ENCODE assay signal across 8 cellular contexts in the genomic region with DNA sequence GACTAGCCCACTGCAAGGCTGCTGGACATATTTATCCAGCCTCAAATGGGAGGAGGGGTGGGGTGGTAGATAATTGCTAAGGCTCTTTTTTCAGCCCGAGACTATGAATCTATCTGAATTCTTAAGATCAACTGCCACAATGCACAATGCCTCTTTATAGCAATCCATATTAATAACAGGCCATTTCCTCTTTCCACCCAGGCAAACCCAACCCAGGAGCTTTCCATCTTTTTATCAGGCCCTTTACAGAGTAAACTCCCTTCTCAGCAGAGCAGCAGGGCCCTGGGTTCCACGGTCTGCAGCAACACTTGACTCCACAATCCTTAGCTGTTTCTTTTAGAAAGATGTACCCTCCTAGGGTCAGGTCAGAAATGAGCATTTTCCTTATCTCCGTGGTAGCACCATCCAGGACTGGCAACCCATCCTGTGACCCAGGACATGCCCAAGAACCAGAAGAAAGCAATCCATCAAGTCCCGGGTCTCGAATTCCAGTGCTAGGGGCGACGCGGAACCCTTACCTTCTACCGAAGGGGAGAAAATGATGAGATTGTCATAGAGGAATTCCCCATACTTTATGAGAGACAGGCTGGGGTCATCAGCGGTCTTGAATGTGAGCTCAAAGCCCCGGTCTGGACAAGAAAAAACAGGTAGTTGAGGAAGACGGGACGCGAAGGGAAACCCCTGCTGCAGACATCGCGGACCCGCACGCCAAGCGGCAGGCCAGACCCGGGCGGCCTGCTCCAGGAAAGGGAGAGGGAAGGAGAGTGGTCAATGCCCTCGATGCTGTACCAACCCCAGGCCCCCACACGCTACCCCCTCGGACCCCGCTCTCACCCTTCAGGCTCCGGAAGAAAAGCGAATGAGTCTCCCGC. TPM values are rescaled to one million over a fixed set of nuclear protein-coding genes. Genes with fewer than 3 reads are reported as not detected.
DNase-seq lines count a peak whose midpoint lies in the region; ATAC-seq, FAIRE-seq and TF ChIP-seq lines count a peak whose summit lies in the region.

No MANE protein-coding gene starts in this region.

- H3K4me1 ChIP-seq in GM12878 (ENCODE audit: control insufficient read depth, insufficient read depth, low read length) (0 out of 2 replicates have a peak, but pooled peaks cover 10% of the 10 kb centered on the region), liver (ENCODE audit: control insufficient read depth in 4 of 4, insufficient read depth in 4 of 4, low read length in 3 of 4) (peaks cover 0 to 26% (median 20%) of the 10 kb centered on the region in 4 donors), thyroid gland (peaks cover 15 to 16% of the 10 kb centered on the region in 2 donors)

- in situ Hi-C loops in GM12878 (cut with MboI), result no loop called here

- CTCF ChIA-PET in GM12878 (lab: Yijun Ruan, JAX), result interaction anchor here (0.6 to 2.4 kb wide), 8 partner anchors 8 to 535 kb away, joined by 3 to 16 read pairs (median 4); no protein-coding TSS in a partner anchor

- peak overlapping the region; percentile 79 for H2AFZ ChIP-seq in GM12878 (ENCODE audit: control insufficient read depth, low read depth, low read length)

- peaks cover 5% of the 10 kb centered on the region; the same call in 1 of the 2 replicates for H4K20me1 ChIP-seq in GM12878 (ENCODE audit: control insufficient read depth, insufficient read depth)

- POLR2A ChIA-PET in GM12878 (lab: Charles Lee), result interaction anchor here (0.7 to 2.3 kb wide), 2 partner anchors 27 to 126 kb away, joined by 3 to 8 read pairs; no protein-coding TSS in a partner anchor

- RAD21 ChIA-PET in GM12878 (lab: Charles Lee; ENCODE audit: unreplicated experiment), result interaction anchor here (0.5 to 1.3 kb wide), 2 partner anchors 26 to 1465 kb away, joined by 4 read pairs; no protein-coding TSS in a partner anchor

- no peak for TF ChIP-seq RAD21 in GM12878 (IDR thresholded peaks at IDR 0.05; ENCODE audit: insufficient read depth, low read depth, low read length)
- TF ChIP-seq RAD21 in liver (IDR thresholded peaks at IDR 0.05), result no peak

- BruUV-seq in GM12878 (replicated peaks; lab: Mats Ljungman, UMichigan), result TSS peak; percentile 71

- H3K27me3 ChIP-seq in GM12878 (replicated peaks in 1 of 2; ENCODE audit: control insufficient read depth in 2 of 2, insufficient read depth in 2 of 2, low read length in 1 of 2) (no peaks in the 10 kb centered on the region), liver (ENCODE audit: control insufficient read depth in 4 of 4, insufficient read depth in 4 of 4, low read length in 3 of 4) (no peaks in the 10 kb centered on the region), thyroid gland (no peaks in the 10 kb centered on the region)

- H3K4me3 ChIP-seq in Jurkat, Clone E6-1 (ENCODE audit: low read length), result peak overlapping the region; percentile 96
- H3K4me3 ChIP-seq in GM12878 (peak overlapping the region; percentile 81), liver (ENCODE audit: low read depth in 1 of 3, low read length in 3 of 3) (peak overlapping the region; percentile 80 to 95 (median 84)), thyroid gland (replicated peaks in 1 of 3) (peak overlapping the region; percentile 21 to 95 (median 88))

- TF ChIP-seq POLR2A in GM12878 (IDR thresholded peaks at IDR 0.05; ENCODE audit: low read depth, low read length) (no peak), thyroid gland (IDR thresholded peaks at IDR 0.05) (no peak)

- peak; percentile 52 for FAIRE-seq in GM12878 (lab: Jason Lieb, UNC)

- H3K27ac ChIP-seq in GM12878 (ENCODE audit: control insufficient read depth, insufficient read depth) (peak overlapping the region; percentile 88), liver (ENCODE audit: low read depth in 1 of 2, low read length in 2 of 2) (peak overlapping the region; percentile 8 to 21), thyroid gland (peak overlapping the region in 1 of 3 donors; percentile 81)

- intact Hi-C loops in GM12878 (cut with micrococcal nuclease; ENCODE audit: unreplicated experiment) (loop anchor here (2.0 kb wide), 1 partner anchor 126 kb away; a partner anchor contains a TSS), thyroid gland (cut with DNase I) (no loop called here)

- peak; percentile 10 for ATAC-seq in GM12878

- WGBS in GM12878 (ENCODE audit: insufficient coverage, insufficient replicate concordance, low lambda C conversion rate, missing lambda C conversion rate), result under 1% methylated on average over 25 of the region's 28 CpGs
- 2% methylated on average over 28 of the region's 28 CpGs for WGBS in liver
- WGBS in thyroid gland, 2 donors, result 2 to 4% methylated on average over 22 to 26 of the region's 28 CpGs

- no peak for TF ChIP-seq EP300 in GM12878 (IDR thresholded peaks at IDR 0.05; ENCODE audit: borderline replicate concordance in 1 of 2, control insufficient read depth in 1 of 2, low read depth in 2 of 2, low read length in 2 of 2)

- peak overlapping the region; percentile 91 for H3K9ac ChIP-seq in GM12878 (ENCODE audit: control insufficient read depth, insufficient read depth, low read length)
- peak overlapping the region; percentile 75 to 96 for H3K9ac ChIP-seq in liver (ENCODE audit: low read depth in 1 of 2, low read length in 2 of 2)

- H3K9me3 ChIP-seq in GM12878 (replicated peaks; ENCODE audit: control insufficient read depth, insufficient read depth, low read length) (no peaks in the 10 kb centered on the region), liver (ENCODE audit: control insufficient read depth in 4 of 4, low read length in 3 of 4) (no peaks in the 10 kb centered on the region), thyroid gland (no peaks in the 10 kb centered on the region)

- SMC1A ChIA-PET in GM12878 (lab: Charles Lee; ENCODE audit: uncharacterized antibody, unreplicated experiment), result interaction anchor here (1.0 to 1.2 kb wide), 3 partner anchors 19 to 708 kb away, joined by 3 to 4 read pairs (median 3); no protein-coding TSS in a partner anchor

- peaks cover 14 to 24% of the 10 kb centered on the region in 2 experiments for H3K36me3 ChIP-seq in GM12878 (ENCODE audit: control insufficient read depth in 2 of 2, insufficient read depth in 2 of 2, low read length in 1 of 2)
- peaks cover 6 to 27% (median 19%) of the 10 kb centered on the region in 4 donors for H3K36me3 ChIP-seq in liver (ENCODE audit: control insufficient read depth in 4 of 4, insufficient read depth in 3 of 4, low read depth in 1 of 4, low read length in 3 of 4)
- peaks cover 12 to 18% of the 10 kb centered on the region in 2 donors for H3K36me3 ChIP-seq in thyroid gland

- TF ChIP-seq CTCF in GM12878 (IDR thresholded peaks at IDR 0.05 in 2 of 3, conservative IDR thresholded peaks at IDR 0.05 in 1 of 3; ENCODE audit: control insufficient read depth in 2 of 3, extremely low read depth in 1 of 3, insufficient read depth in 1 of 3, low read depth in 3 of 3, low read length in 3 of 3) (no peak), liver (IDR thresholded peaks at IDR 0.05; ENCODE audit: low read depth, low read length, missing input control) (no peak), thyroid gland (IDR thresholded peaks at IDR 0.05) (no peak)

- DNase-seq in DMS53 (lab: John Stamatoyannopoulos, UW), result peak; percentile 60
- no peak for DNase-seq in DMS53 treated with DMSO at 0.1 percent for 48 hours (lab: John Stamatoyannopoulos, UW; ENCODE audit: unreplicated experiment)
- no peak for DNase-seq in Jurkat, Clone E6-1 (ENCODE audit: low read depth, low spot score)
- DNase-seq in GM12878 (ENCODE audit: low read depth, low spot score), result no peak
- no peak for DNase-seq in thyroid gland
- no peak for DNase-seq in KG1 (lab: John Stamatoyannopoulos, UW)
- no peak for DNase-seq in COLO829 (ENCODE audit: low spot score)

- H3K79me2 ChIP-seq in GM12878 (ENCODE audit: control insufficient read depth, insufficient read depth, low read length), result peaks cover 35% of the 10 kb centered on the region

- peak overlapping the region; percentile 76 for H3K4me2 ChIP-seq in GM12878 (ENCODE audit: control insufficient read depth, insufficient read depth)

RNA-seq across cellular contexts. Expression of a gene that starts 0.6 kb away (rescaled TPM):
- 147 TPM for polyA plus RNA-seq in Jurkat, Clone E6-1 (2012; ENCODE audit: insufficient read depth, insufficient read length)
- total RNA-seq in GM12878 (2013; cell fraction: nucleolus; rRNA removed), result 119 and 129 TPM in 2 replicates
- total RNA-seq in GM12878 (2014; rRNA removed) (245 and 248 TPM in 2 replicates), GM12878 (2014; rRNA removed; fragmentation: Illumina TruSeq; extraction: Trizol) (148 and 159 TPM in 2 replicates), GM12878 (2021) (175 and 194 TPM in 2 replicates), liver (100 to 1,000 TPM; 152 to 176 TPM), thyroid gland (100 to 1,000 TPM; 182 to 299 (median 238) TPM)
- 134 TPM for polyA plus RNA-seq in GM12878 (2011; ENCODE audit: low read depth)
- polyA plus RNA-seq in GM12878 (2011; rRNA removed) (146 and 220 TPM in 2 replicates), GM12878 (2014; fragmentation: Illumina TruSeq; extraction: Trizol) (148 and 196 TPM in 2 replicates), GM12878 (2014; fragmentation: Nextera tagmentation; extraction: Ambion mirVana) (100 to 1,000 TPM; 100 to 159 TPM), GM12878 (2014; rRNA removed) (206 and 220 TPM in 2 replicates), GM12878 (2016; fragmentation: Nextera tagmentation; extraction: Ambion mirVana) (100 to 1,000 TPM; 272 to 274 TPM), liver (100 to 1,000 TPM in 1 of 2 donors, 10 to 100 TPM in 1; 70.2 to 193 TPM)
- polyA plus RNA-seq in GM12878 (2011; cell fraction: cytosol; rRNA removed), result 251 and 279 TPM in 2 replicates
- 64.5 and 72.8 TPM in 2 replicates for polyA plus RNA-seq in GM12878 (2011; cell fraction: nucleus; rRNA removed)
- 161 and 169 TPM in 2 replicates for polyA plus RNA-seq in GM12878 (2012)
- 187 and 259 TPM in 2 replicates for polyA minus RNA-seq in GM12878 (2011; rRNA and poly(A)+ RNA removed)
- polyA minus RNA-seq in GM12878 (2011; cell fraction: cytosol; rRNA and poly(A)+ RNA removed), result 60.7 and 64.7 TPM in 2 replicates
- polyA minus RNA-seq in GM12878 (2011; cell fraction: nucleus; rRNA and poly(A)+ RNA removed), result 35.1 and 53.9 TPM in 2 replicates

RNA-seq across cellular contexts. Expression of a gene that starts 27.3 kb away (rescaled TPM):
- 28.5 TPM for polyA plus RNA-seq in Jurkat, Clone E6-1 (2012; ENCODE audit: insufficient read depth, insufficient read length)
- total RNA-seq in GM12878 (2013; cell fraction: nucleolus; rRNA removed), result 1.3 and 1.4 TPM in 2 replicates
- total RNA-seq in GM12878 (2014; rRNA removed), result 2.3 and 2.8 TPM in 2 replicates
- total RNA-seq in GM12878 (2014; rRNA removed; fragmentation: Illumina TruSeq; extraction: Trizol), result 1.2 TPM in 2 replicates
- total RNA-seq in GM12878 (2021), result 2.4 and 2.5 TPM in 2 replicates
- 1.6 TPM for polyA plus RNA-seq in GM12878 (2011; ENCODE audit: low read depth)
- polyA plus RNA-seq in GM12878 (2011; rRNA removed), result 1.4 and 1.9 TPM in 2 replicates
- 2.2 and 2.8 TPM in 2 replicates for polyA plus RNA-seq in GM12878 (2011; cell fraction: cytosol; rRNA removed)
- polyA plus RNA-seq in GM12878 (2011; cell fraction: nucleus; rRNA removed), result 1.7 and 1.8 TPM in 2 replicates
- polyA plus RNA-seq in GM12878 (2012), result 1.1 and 2.1 TPM in 2 replicates
- polyA plus RNA-seq in GM12878 (2014; fragmentation: Illumina TruSeq; extraction: Trizol), result 1.4 TPM in 2 replicates
- under 1 TPM in 1 of 2 experiments, not detected in 1; 0.42 TPM for polyA plus RNA-seq in GM12878 (2014; fragmentation: Nextera tagmentation; extraction: Ambion mirVana)
- polyA plus RNA-seq in GM12878 (2014; rRNA removed), result 1.9 and 2.2 TPM in 2 replicates
- polyA plus RNA-seq in GM12878 (2016; fragmentation: Nextera tagmentation; extraction: Ambion mirVana), result 1 to 10 TPM; 1.6 to 4.4 TPM
- polyA minus RNA-seq in GM12878 (2011; rRNA and poly(A)+ RNA removed), result 1.5 and 1.9 TPM in 2 replicates
- polyA minus RNA-seq in GM12878 (2011; cell fraction: cytosol; rRNA and poly(A)+ RNA removed), result 0.62 and 1.1 TPM in 2 replicates
- polyA minus RNA-seq in GM12878 (2011; cell fraction: nucleus; rRNA and poly(A)+ RNA removed), result 0.36 and 0.96 TPM in 2 replicates
- 10 to 100 TPM; 55.9 to 68.5 TPM for total RNA-seq in liver
- 100 to 1,000 TPM in 1 of 2 donors, 10 to 100 TPM in 1; 52.7 to 118 TPM for polyA plus RNA-seq in liver
- total RNA-seq in thyroid gland, result 100 to 1,000 TPM; 144 to 171 (median 151) TPM

RNA-seq across cellular contexts. Expression of a gene that starts 57.2 kb away (rescaled TPM):
- not detected for polyA plus RNA-seq in Jurkat, Clone E6-1 (2012; ENCODE audit: insufficient read depth, insufficient read length)
- 0.12 and 0.23 TPM in 2 replicates for total RNA-seq in GM12878 (2013; cell fraction: nucleolus; rRNA removed)
- total RNA-seq in GM12878 (2014; rRNA removed), result not detected in 2 replicates
- not detected in 2 replicates for total RNA-seq in GM12878 (2014; rRNA removed; fragmentation: Illumina TruSeq; extraction: Trizol)
- total RNA-seq in GM12878 (2021), result 0.10 and 0.45 TPM in 2 replicates
- polyA plus RNA-seq in GM12878 (2011; ENCODE audit: low read depth), result not detected
- not detected in 2 replicates for polyA plus RNA-seq in GM12878 (2011; rRNA removed)
- 0.07 TPM in 1 of 2 replicates, not detected in the other for polyA plus RNA-seq in GM12878 (2011; cell fraction: cytosol; rRNA removed)
- 0.06 TPM in 1 of 2 replicates, not detected in the other for polyA plus RNA-seq in GM12878 (2011; cell fraction: nucleus; rRNA removed)
- polyA plus RNA-seq in GM12878 (2012), result 0.10 TPM in 1 of 2 replicates, not detected in the other
- polyA plus RNA-seq in GM12878 (2014; fragmentation: Illumina TruSeq; extraction: Trizol), result 0.03 TPM in 1 of 2 replicates, not detected in the other
- not detected for polyA plus RNA-seq in GM12878 (2014; fragmentation: Nextera tagmentation; extraction: Ambion mirVana)
- polyA plus RNA-seq in GM12878 (2014; rRNA removed), result 0.01 and 0.09 TPM in 2 replicates
- not detected for polyA plus RNA-seq in GM12878 (2016; fragmentation: Nextera tagmentation; extraction: Ambion mirVana)
- 0.22 TPM in 1 of 2 replicates, not detected in the other for polyA minus RNA-seq in GM12878 (2011; rRNA and poly(A)+ RNA removed)
- not detected in 2 replicates for polyA minus RNA-seq in GM12878 (2011; cell fraction: cytosol; rRNA and poly(A)+ RNA removed)
- not detected in 2 replicates for polyA minus RNA-seq in GM12878 (2011; cell fraction: nucleus; rRNA and poly(A)+ RNA removed)
- 1 to 10 TPM; 1.7 to 2.7 TPM for total RNA-seq in liver
- polyA plus RNA-seq in liver, result 1 to 10 TPM; 1.0 to 2.4 TPM
- total RNA-seq in thyroid gland, result 10 to 100 TPM in 1 of 4 donors, 1 to 10 TPM in 3; 7.5 to 11.5 (median 8.6) TPM

Comparison
In these comparisons a context has a peak if more than half of its experiments do, and no peak if none do; other contexts are left out.
1. RNA of a gene that starts 27.3 kb away (total RNA-seq): 144 to 171 TPM in thyroid gland and 55.9 to 68.5 TPM in liver; 1.2 to 2.8 TPM in GM12878; every median in the first group is over 10 times any median in the second.
2. Peak in every context shown above with its lines, with median percentiles within 50 percentile points of each other: H3K4me3 ChIP-seq.